Comparison of ENCODE assay signal across 8 cellular contexts in genomic region chr16:84603115-84603816, GRCh38. TPM values are rescaled to one million over a fixed set of nuclear protein-coding genes. Genes with fewer than 3 reads are reported as not detected.
DNase-seq lines count a peak whose midpoint lies in the region; ATAC-seq and TF ChIP-seq lines count a peak whose summit lies in the region.

No MANE protein-coding gene starts in this region.

- POLR2A ChIA-PET in CD8-positive, alpha-beta T cell (lab: Charles Lee): interaction anchor here (1.3 to 2.2 kb wide), 3 partner anchors 9 to 85 kb away, joined by 4 to 8 read pairs (median 5); no protein-coding TSS in a partner anchor

- H3K27ac Mint-ChIP-seq in CD8-positive, alpha-beta T cell: peak overlapping the region; percentile 97
- H3K27ac Mint-ChIP-seq in activated naive CD4-positive, alpha-beta T cell treated with anti-CD3 and anti-CD28 coated beads, Interleukin-2, amount 10 ng/mL, durations not matched to agents 7 days and 5 days: peak overlapping the region; percentile 82

- no peaks in the 10 kb centered on the region for H3K9me3 ChIP-seq in CD8-positive, alpha-beta T cell (ENCODE audit: low read length)

- ATAC-seq in CD8-positive, alpha-beta T cell: peak; percentile 37
- peak; percentile 68 for ATAC-seq in Right ventricle myocardium superior (ENCODE audit: poor library complexity)
- no peak for ATAC-seq in HG02759 (IDR thresholded peaks at IDR 0.05; ENCODE audit: unreplicated experiment)

- H3K27me3 Mint-ChIP-seq in CD8-positive, alpha-beta T cell (ENCODE audit: low read depth): no peaks in the 10 kb centered on the region
- H3K27me3 Mint-ChIP-seq in activated naive CD4-positive, alpha-beta T cell treated with anti-CD3 and anti-CD28 coated beads, Interleukin-2, amount 10 ng/mL, durations not matched to agents 7 days and 5 days: no peaks in the 10 kb centered on the region

- H3K4me1 ChIP-seq in CD8-positive, alpha-beta T cell (ENCODE audit: insufficient read depth, low read length): peaks cover 91% of the 10 kb centered on the region
- H3K4me1 ChIP-seq in rectal smooth muscle tissue (ENCODE audit: control insufficient read depth, insufficient read depth, low read length): peaks cover 23% of the 10 kb centered on the region

- H3K9ac ChIP-seq in rectal smooth muscle tissue (ENCODE audit: low read length): no peak overlapping the region

- peak in 3 of 7 experiments; percentile 53 to 77 (median 62) for DNase-seq in CD8-positive, alpha-beta T cell
- DNase-seq in NCI-H1092 treated with DMSO at 0.1 percent for 48 hours (lab: John Stamatoyannopoulos, UW) (peak; percentile 29), Right ventricle myocardium superior (peak; percentile 92), activated gamma-delta T cell treated with Interleukin-2 at 50 U/mL for 16 hours (no peak), H7 (no peak)
- no peak for DNase-seq in activated naive CD4-positive, alpha-beta T cell treated with anti-CD3 and anti-CD28 coated beads, Interleukin-2, amount 10 ng/mL, durations not matched to agents 7 days and 5 days

- H3K4me1 Mint-ChIP-seq in CD8-positive, alpha-beta T cell (ENCODE audit: low read depth): peaks cover 91% of the 10 kb centered on the region
- H3K4me1 Mint-ChIP-seq in activated naive CD4-positive, alpha-beta T cell treated with anti-CD3 and anti-CD28 coated beads, Interleukin-2, amount 10 ng/mL, durations not matched to agents 7 days and 5 days: peaks cover 93% of the 10 kb centered on the region

- H3K36me3 Mint-ChIP-seq in CD8-positive, alpha-beta T cell: peaks cover 26% of the 10 kb centered on the region
- peaks cover 65% of the 10 kb centered on the region for H3K36me3 Mint-ChIP-seq in activated naive CD4-positive, alpha-beta T cell treated with anti-CD3 and anti-CD28 coated beads, Interleukin-2, amount 10 ng/mL, durations not matched to agents 7 days and 5 days

- intact Hi-C loops in CD8-positive, alpha-beta T cell (cut with DNase I, micrococcal nuclease): no loop called here
- intact Hi-C loops in Right ventricle myocardium superior (cut with DNase I): no loop called here

- peak overlapping the region; percentile 66 for H3K4me3 Mint-ChIP-seq in CD8-positive, alpha-beta T cell
- H3K4me3 Mint-ChIP-seq in activated naive CD4-positive, alpha-beta T cell treated with anti-CD3 and anti-CD28 coated beads, Interleukin-2, amount 10 ng/mL, durations not matched to agents 7 days and 5 days: peak overlapping the region; percentile 26

- no peak overlapping the region for H3K4me3 ChIP-seq in CD8-positive, alpha-beta T cell (ENCODE audit: low read depth, low read length)
- H3K4me3 ChIP-seq in rectal smooth muscle tissue (ENCODE audit: low read length) (peak overlapping the region; percentile 51), H7 (ENCODE audit: insufficient read depth, low read depth, low read length) (no peak overlapping the region)

- CTCF ChIA-PET in CD8-positive, alpha-beta T cell (lab: Charles Lee): interaction anchor here (1.1 to 4.6 kb wide), 4 partner anchors 12 to 97 kb away, joined by 3 to 29 read pairs (median 13); no protein-coding TSS in a partner anchor
- CTCF ChIA-PET in activated naive CD4-positive, alpha-beta T cell treated with anti-CD3 and anti-CD28 coated beads, Interleukin-2, amount 10 ng/mL, durations not matched to agents 7 days and 5 days (lab: Charles Lee): interaction anchor here (0.8 to 1.6 kb wide), 3 partner anchors 84 to 96 kb away, joined by 3 to 5 read pairs (median 3); no protein-coding TSS in a partner anchor

- H3K36me3 ChIP-seq in CD8-positive, alpha-beta T cell (ENCODE audit: insufficient read depth, low read length): no peaks in the 10 kb centered on the region
- H3K36me3 ChIP-seq in rectal smooth muscle tissue (ENCODE audit: control insufficient read depth, insufficient read depth, low read length): no peaks in the 10 kb centered on the region
- H3K36me3 ChIP-seq in H7 (replicated peaks; ENCODE audit: control insufficient read depth, insufficient read depth, low read length): no peaks in the 10 kb centered on the region; the same call in 1 of the 2 replicates

- TF ChIP-seq CTCF in CD8-positive, alpha-beta T cell (IDR thresholded peaks at IDR 0.05): no peak

- H3K9me3 Mint-ChIP-seq in CD8-positive, alpha-beta T cell: no peaks in the 10 kb centered on the region
- H3K9me3 Mint-ChIP-seq in activated naive CD4-positive, alpha-beta T cell treated with anti-CD3 and anti-CD28 coated beads, Interleukin-2, amount 10 ng/mL, durations not matched to agents 7 days and 5 days: peaks cover 3% of the 10 kb centered on the region

- H3K27me3 ChIP-seq in CD8-positive, alpha-beta T cell (ENCODE audit: insufficient read depth, low read length): no peaks in the 10 kb centered on the region
- H3K27me3 ChIP-seq in rectal smooth muscle tissue (ENCODE audit: control insufficient read depth, insufficient read depth, low read length): no peaks in the 10 kb centered on the region
- H3K27me3 ChIP-seq in H7 (ENCODE audit: control insufficient read depth, insufficient read depth, low read length): no peaks in the 10 kb centered on the region

- H3K27ac ChIP-seq in CD8-positive, alpha-beta T cell (ENCODE audit: low read depth, low read length): no peak overlapping the region
- peak overlapping the region; percentile 75 for H3K27ac ChIP-seq in rectal smooth muscle tissue (ENCODE audit: low read depth, low read length)

RNA-seq across cellular contexts. Expression of gene COTL1, which starts 14.6 kb away (rescaled TPM):
- total RNA-seq in CD8-positive, alpha-beta T cell: 100 to 1,000 TPM; 194 to 199 TPM
- 14.4 TPM for total RNA-seq in Right ventricle myocardium superior
- total RNA-seq in H7 (2014; rRNA removed; shearing (Covaris generic)): 114 and 118 TPM in 2 replicates

RNA-seq across cellular contexts. Expression of gene KLHL36, which starts 45.0 kb away (rescaled TPM):
- 10 to 100 TPM; 50.8 to 56.5 TPM for total RNA-seq in CD8-positive, alpha-beta T cell
- 66.1 TPM for total RNA-seq in Right ventricle myocardium superior
- total RNA-seq in H7 (2014; rRNA removed; shearing (Covaris generic)): 76.6 and 92.3 TPM in 2 replicates

Comparison
In these comparisons a context has a peak if more than half of its experiments do, and no peak if none do; other contexts are left out.
1. DNase-seq: peak in NCI-H1092 treated with DMSO at 0.1 percent for 48 hours (single experiment) and Right ventricle myocardium superior (single experiment); none in activated naive CD4-positive, alpha-beta T cell treated with anti-CD3 and anti-CD28 coated beads, Interleukin-2, amount 10 ng/mL, durations not matched to agents 7 days and 5 days (single experiment), activated gamma-delta T cell treated with Interleukin-2 at 50 U/mL for 16 hours (single experiment) and H7 (single experiment).